ENCODE assay signal across 18 cellular contexts in the genomic region with DNA sequence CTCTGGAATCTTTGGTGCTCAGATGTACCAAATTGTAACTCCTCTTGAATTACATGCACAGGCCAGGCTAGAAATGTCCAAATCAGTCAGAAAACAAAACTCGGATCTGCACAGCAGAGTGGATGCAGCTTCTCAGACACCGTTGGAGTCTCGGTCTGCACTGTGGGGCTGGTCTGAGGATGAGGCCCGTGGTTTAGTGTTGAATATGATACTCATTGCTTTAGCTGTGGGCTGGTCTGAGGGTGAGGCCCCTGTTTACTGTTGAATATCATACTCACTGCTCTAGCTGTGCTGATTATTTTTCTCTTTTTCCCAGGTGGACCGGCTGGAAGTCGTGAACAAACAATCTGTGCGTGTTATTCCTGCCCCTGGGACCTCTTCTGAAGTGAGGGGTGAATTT. TPM values are rescaled to one million over a fixed set of nuclear protein-coding genes. Genes with fewer than 3 reads are reported as not detected.
A peak's percentile ranks its signal among the peaks of the same experiment; 100 is the strongest.
DNase-seq lines count a peak whose midpoint lies in the region; ATAC-seq and TF ChIP-seq lines count a peak whose summit lies in the region.
"Had no signal": no experiment of that assay in that cellular context is flagged by ENCODE, and none has a peak within 500 bp of the region (broad histone marks: within the 10 kb centered on the region; RNA-seq: fewer than 3 reads in every experiment).

No MANE protein-coding gene starts in this region.

- H3K36me3 Mint-ChIP-seq in activated CD4-positive, alpha-beta memory T cell treated with anti-CD3 and anti-CD28 coated beads for 36 hours: peaks cover 49% of the 10 kb centered on the region
- peaks cover 66% of the 10 kb centered on the region for H3K36me3 Mint-ChIP-seq in activated CD4-positive, alpha-beta memory T cell treated with anti-CD3 and anti-CD28 coated beads, Interleukin-2, amount 10 ng/mL, durations not matched to agents 7 days and 5 days (ENCODE audit: low read depth)
- peaks cover 89% of the 10 kb centered on the region for H3K36me3 Mint-ChIP-seq in activated T-cell treated with anti-CD3 and anti-CD28 coated beads, Interleukin-2, amount 50 U/mL, for 24 hours (ENCODE audit: low read depth)
- H3K36me3 Mint-ChIP-seq in activated T-cell treated with anti-CD3 and anti-CD28 coated beads, Interleukin-2, amount 50 U/mL, for 4 hours (ENCODE audit: insufficient read depth): peaks cover 45% of the 10 kb centered on the region
- peaks cover 30% of the 10 kb centered on the region for H3K36me3 Mint-ChIP-seq in endothelial cell (ENCODE audit: low read depth, unreplicated experiment)

- H3K4me3 Mint-ChIP-seq in activated CD4-positive, alpha-beta memory T cell treated with anti-CD3 and anti-CD28 coated beads for 36 hours: no peak overlapping the region
- H3K4me3 Mint-ChIP-seq in activated CD4-positive, alpha-beta memory T cell treated with anti-CD3 and anti-CD28 coated beads, Interleukin-2, amount 10 ng/mL, durations not matched to agents 7 days and 5 days: no peak overlapping the region
- no peak overlapping the region for H3K4me3 Mint-ChIP-seq in activated T-cell treated with anti-CD3 and anti-CD28 coated beads, Interleukin-2, amount 50 U/mL, for 24 hours
- no peak overlapping the region for H3K4me3 Mint-ChIP-seq in activated T-cell treated with anti-CD3 and anti-CD28 coated beads, Interleukin-2, amount 50 U/mL, for 4 hours
- H3K4me3 Mint-ChIP-seq in endothelial cell (ENCODE audit: unreplicated experiment): peak overlapping the region; percentile 0
- H3K4me3 Mint-ChIP-seq: B cell; CD4-positive, CD25-positive, alpha-beta regulatory T cell; CD8-positive, alpha-beta T cell had no signal

- no peaks in the 10 kb centered on the region for H3K27me3 Mint-ChIP-seq in activated CD4-positive, alpha-beta memory T cell treated with anti-CD3 and anti-CD28 coated beads for 36 hours
- H3K27me3 Mint-ChIP-seq in activated CD4-positive, alpha-beta memory T cell treated with anti-CD3 and anti-CD28 coated beads, Interleukin-2, amount 10 ng/mL, durations not matched to agents 7 days and 5 days: no peaks in the 10 kb centered on the region
- H3K27me3 Mint-ChIP-seq in activated T-cell treated with anti-CD3 and anti-CD28 coated beads, Interleukin-2, amount 50 U/mL, for 24 hours: no peaks in the 10 kb centered on the region
- H3K27me3 Mint-ChIP-seq in activated T-cell treated with anti-CD3 and anti-CD28 coated beads, Interleukin-2, amount 50 U/mL, for 4 hours (ENCODE audit: low read depth): no peaks in the 10 kb centered on the region
- H3K27me3 Mint-ChIP-seq in endothelial cell (ENCODE audit: unreplicated experiment): peaks cover 1% of the 10 kb centered on the region
- H3K27me3 Mint-ChIP-seq: B cell; CD4-positive, CD25-positive, alpha-beta regulatory T cell had no signal

- H3K9me3 Mint-ChIP-seq in activated CD4-positive, alpha-beta memory T cell treated with anti-CD3 and anti-CD28 coated beads for 36 hours: no peaks in the 10 kb centered on the region
- H3K9me3 Mint-ChIP-seq in activated CD4-positive, alpha-beta memory T cell treated with anti-CD3 and anti-CD28 coated beads, Interleukin-2, amount 10 ng/mL, durations not matched to agents 7 days and 5 days: no peaks in the 10 kb centered on the region
- no peaks in the 10 kb centered on the region for H3K9me3 Mint-ChIP-seq in activated T-cell treated with anti-CD3 and anti-CD28 coated beads, Interleukin-2, amount 50 U/mL, for 24 hours
- H3K9me3 Mint-ChIP-seq in activated T-cell treated with anti-CD3 and anti-CD28 coated beads, Interleukin-2, amount 50 U/mL, for 4 hours: no peaks in the 10 kb centered on the region
- no peaks in the 10 kb centered on the region for H3K9me3 Mint-ChIP-seq in endothelial cell (ENCODE audit: unreplicated experiment)
- H3K9me3 Mint-ChIP-seq: CD4-positive, CD25-positive, alpha-beta regulatory T cell; CD8-positive, alpha-beta T cell had no signal

- CTCF ChIA-PET in activated CD4-positive, alpha-beta memory T cell treated with anti-CD3 and anti-CD28 coated beads for 36 hours (lab: Charles Lee): interaction anchor here (1.0 kb wide), 1 partner anchor 11 kb away, joined by 3 read pairs; no protein-coding TSS in a partner anchor
- CTCF ChIA-PET in activated CD4-positive, alpha-beta memory T cell treated with anti-CD3 and anti-CD28 coated beads, Interleukin-2, amount 10 ng/mL, durations not matched to agents 7 days and 5 days (lab: Charles Lee): no interaction called here

- TF ChIP-seq CTCF in endothelial cell (IDR thresholded peaks at IDR 0.05; ENCODE audit: unreplicated experiment) (no peak), coronary artery (IDR thresholded peaks at IDR 0.05) (no peak)

- peak overlapping the region; percentile 45 for H3K27ac Mint-ChIP-seq in activated CD4-positive, alpha-beta memory T cell treated with anti-CD3 and anti-CD28 coated beads for 36 hours
- H3K27ac Mint-ChIP-seq in activated CD4-positive, alpha-beta memory T cell treated with anti-CD3 and anti-CD28 coated beads, Interleukin-2, amount 10 ng/mL, durations not matched to agents 7 days and 5 days: no peak overlapping the region
- peak overlapping the region; percentile 66 for H3K27ac Mint-ChIP-seq in activated T-cell treated with anti-CD3 and anti-CD28 coated beads, Interleukin-2, amount 50 U/mL, for 24 hours
- no peak overlapping the region for H3K27ac Mint-ChIP-seq in endothelial cell (ENCODE audit: unreplicated experiment)
- H3K27ac Mint-ChIP-seq: B cell; CD4-positive, CD25-positive, alpha-beta regulatory T cell; CD8-positive, alpha-beta T cell had no signal

- H3K27ac ChIP-seq in coronary artery: no peak overlapping the region
- H3K27ac ChIP-seq: 22Rv1, BLaER1, C4-2B, GM23248 had no signal

- POLR2A ChIA-PET in activated CD4-positive, alpha-beta memory T cell treated with anti-CD3 and anti-CD28 coated beads for 36 hours (lab: Charles Lee): interaction anchor here (0.8 kb wide), 1 partner anchor 12 kb away, joined by 3 read pairs; no protein-coding TSS in a partner anchor
- POLR2A ChIA-PET in activated CD4-positive, alpha-beta memory T cell treated with anti-CD3 and anti-CD28 coated beads, Interleukin-2, amount 10 ng/mL, durations not matched to agents 7 days and 5 days (lab: Charles Lee): interaction anchor here (3.7 kb wide), 1 partner anchor 11 kb away, joined by 22 read pairs; no protein-coding TSS in a partner anchor

- intact Hi-C loops in activated CD4-positive, alpha-beta memory T cell treated with anti-CD3 and anti-CD28 coated beads for 36 hours (cut with micrococcal nuclease): no loop called here

- no peak for ATAC-seq in activated T-cell treated with anti-CD3 and anti-CD28 coated beads, Interleukin-2, amount 50 U/mL, for 4 hours
- ATAC-seq: CD8-positive, alpha-beta T cell had no signal

- DNase-seq in activated CD4-positive, alpha-beta memory T cell treated with anti-CD3 and anti-CD28 coated beads for 36 hours: no peak
- no peak for DNase-seq in activated CD4-positive, alpha-beta memory T cell treated with anti-CD3 and anti-CD28 coated beads, Interleukin-2, amount 10 ng/mL, durations not matched to agents 7 days and 5 days
- no peak for DNase-seq in activated T-cell treated with anti-CD3 and anti-CD28 coated beads, Interleukin-2, amount 50 U/mL, for 24 hours
- DNase-seq in activated T-cell treated with anti-CD3 and anti-CD28 coated beads, Interleukin-2, amount 50 U/mL, for 4 hours: no peak
- DNase-seq in endothelial cell (ENCODE audit: low spot score) (no peak), coronary artery (ENCODE audit: low spot score) (no peak)
- DNase-seq: Caco-2; CD4-positive, CD25-positive, alpha-beta regulatory T cell; CD8-positive, alpha-beta T cell; DMS153; DND-41; GM23248; H7; HCEC 1CT had no signal

- no peak overlapping the region for H3K4me3 ChIP-seq in coronary artery
- H3K4me3 ChIP-seq: BLaER1, GM23248 had no signal

- peaks cover 27% of the 10 kb centered on the region for H3K4me1 Mint-ChIP-seq in activated CD4-positive, alpha-beta memory T cell treated with anti-CD3 and anti-CD28 coated beads for 36 hours (ENCODE audit: low read depth)
- peaks cover 19% of the 10 kb centered on the region for H3K4me1 Mint-ChIP-seq in activated CD4-positive, alpha-beta memory T cell treated with anti-CD3 and anti-CD28 coated beads, Interleukin-2, amount 10 ng/mL, durations not matched to agents 7 days and 5 days
- H3K4me1 Mint-ChIP-seq in activated T-cell treated with anti-CD3 and anti-CD28 coated beads, Interleukin-2, amount 50 U/mL, for 24 hours (ENCODE audit: low read depth): peaks cover 25% of the 10 kb centered on the region
- H3K4me1 Mint-ChIP-seq in activated T-cell treated with anti-CD3 and anti-CD28 coated beads, Interleukin-2, amount 50 U/mL, for 4 hours (ENCODE audit: low read depth): peaks cover 2% of the 10 kb centered on the region
- peaks cover 7% of the 10 kb centered on the region for H3K4me1 Mint-ChIP-seq in endothelial cell (ENCODE audit: unreplicated experiment)

RNA-seq across cellular contexts. Expression of gene DBNDD1, which starts 35.0 kb away (rescaled TPM):
- under 1 TPM; 0.81 to 0.94 TPM for total RNA-seq in activated CD4-positive, alpha-beta memory T cell treated with anti-CD3 and anti-CD28 coated beads for 36 hours
- not detected for total RNA-seq in activated CD4-positive, alpha-beta memory T cell treated with anti-CD3 and anti-CD28 coated beads, Interleukin-2, amount 10 ng/mL, durations not matched to agents 7 days and 5 days
- 1 to 10 TPM in 1 of 3 donors, under 1 TPM in 2; 0.47 to 1.2 (median 0.92) TPM for total RNA-seq in activated T-cell treated with anti-CD3 and anti-CD28 coated beads, Interleukin-2, amount 50 U/mL, for 4 hours
- 36.8 TPM for total RNA-seq in endothelial cell (ENCODE audit: unreplicated experiment)

RNA-seq across cellular contexts. Expression of gene DEF8, which starts 35.7 kb away (rescaled TPM):
- 10 to 100 TPM; 29.0 to 33.3 TPM for total RNA-seq in activated CD4-positive, alpha-beta memory T cell treated with anti-CD3 and anti-CD28 coated beads for 36 hours
- 10 to 100 TPM; 33.1 to 33.6 TPM for total RNA-seq in activated CD4-positive, alpha-beta memory T cell treated with anti-CD3 and anti-CD28 coated beads, Interleukin-2, amount 10 ng/mL, durations not matched to agents 7 days and 5 days
- 10 to 100 TPM; 50.1 to 53.5 (median 50.3) TPM for total RNA-seq in activated T-cell treated with anti-CD3 and anti-CD28 coated beads, Interleukin-2, amount 50 U/mL, for 4 hours
- 65.5 TPM for total RNA-seq in endothelial cell (ENCODE audit: unreplicated experiment)

Comparison
In these comparisons a context has a peak if more than half of its experiments do, and no peak if none do; other contexts are left out.
1. H3K27ac Mint-ChIP-seq: peak in activated CD4-positive, alpha-beta memory T cell treated with anti-CD3 and anti-CD28 coated beads for 36 hours (single experiment) and activated T-cell treated with anti-CD3 and anti-CD28 coated beads, Interleukin-2, amount 50 U/mL, for 24 hours (single experiment); none in activated CD4-positive, alpha-beta memory T cell treated with anti-CD3 and anti-CD28 coated beads, Interleukin-2, amount 10 ng/mL, durations not matched to agents 7 days and 5 days (single experiment) and endothelial cell (single experiment).
2. RNA of gene DBNDD1, which starts 35.0 kb away (total RNA-seq): 36.8 TPM in endothelial cell (single experiment); 0.81 to 0.94 TPM in activated CD4-positive, alpha-beta memory T cell treated with anti-CD3 and anti-CD28 coated beads for 36 hours, 0.47 to 1.2 TPM in activated T-cell treated with anti-CD3 and anti-CD28 coated beads, Interleukin-2, amount 50 U/mL, for 4 hours and not detected in activated CD4-positive, alpha-beta memory T cell treated with anti-CD3 and anti-CD28 coated beads, Interleukin-2, amount 10 ng/mL, durations not matched to agents 7 days and 5 days; every median in the first group is over 10 times any median in the second.